In genomic region chr3:66493464-66494099, GRCh38 we compare ENCODE assay signal across 13 cellular contexts. TPM values are rescaled to one million over a fixed set of nuclear protein-coding genes. Genes with fewer than 3 reads are reported as not detected.
DNase-seq lines count a peak whose midpoint lies in the region; ATAC-seq and TF ChIP-seq lines count a peak whose summit lies in the region.
"Had no signal": no experiment of that assay in that cellular context is flagged by ENCODE, and none has a peak within 500 bp of the region (broad histone marks: within the 10 kb centered on the region; RNA-seq: fewer than 3 reads in every experiment).

No MANE protein-coding gene starts in this region.

- peaks cover 7 to 19% of the 10 kb centered on the region in 2 donors for H3K4me1 Mint-ChIP-seq in natural killer cell
- peaks cover 34 to 47% of the 10 kb centered on the region in 2 donors for H3K4me1 Mint-ChIP-seq in natural killer cell treated with Interleukin-12 subunit alpha and Interleukin-12 subunit beta and Interleukin-15 and Interleukin-18, amount 100 ng/mL, for 72 hours (ENCODE audit: low read depth in 2 of 2)

- no peak overlapping the region for H3K4me3 Mint-ChIP-seq in natural killer cell
- no peak overlapping the region for H3K4me3 Mint-ChIP-seq in natural killer cell treated with Interleukin-12 subunit alpha and Interleukin-12 subunit beta and Interleukin-15 and Interleukin-18, amount 100 ng/mL, for 72 hours

- DNase-seq in natural killer cell: no peak
- no peak for DNase-seq in natural killer cell treated with Interleukin-12 subunit alpha and Interleukin-12 subunit beta and Interleukin-15 and Interleukin-18, amount 100 ng/mL, for 72 hours (ENCODE audit: low spot score)
- DNase-seq in ascending aorta (ENCODE audit: low spot score in 2 of 2): no peak
- DNase-seq in NK-92 treated with Interleukin-12 subunit alpha and Interleukin-12 subunit beta, amount 100 ng/mL, for 24 hours (lab: John Stamatoyannopoulos, UW): no peak
- DNase-seq in uterus: no peak
- DNase-seq in HAP-1 (ENCODE audit: low spot score in 2 of 2): no peak
- DNase-seq: BE2C, GF-D8, MM.1S, NCI-H2227 treated with DMSO at 0.1 percent for 48 hours, spleen had no signal

- H3K27me3 Mint-ChIP-seq in natural killer cell (ENCODE audit: low read depth in 2 of 2): peaks cover 27 to 55% of the 10 kb centered on the region in 2 donors
- peaks cover 8 to 27% of the 10 kb centered on the region in 2 donors for H3K27me3 Mint-ChIP-seq in natural killer cell treated with Interleukin-12 subunit alpha and Interleukin-12 subunit beta and Interleukin-15 and Interleukin-18, amount 100 ng/mL, for 72 hours

- H3K36me3 ChIP-seq in ascending aorta (no peaks in the 10 kb centered on the region), muscle layer of duodenum (ENCODE audit: control insufficient read depth in 1 of 2, insufficient read depth in 2 of 2, low read length in 2 of 2) (no peaks in the 10 kb centered on the region), uterus (no peaks in the 10 kb centered on the region), HAP-1 (replicated peaks) (no peaks in the 10 kb centered on the region)
- H3K36me3 ChIP-seq: BE2C, spleen had no signal

- H3K27me3 ChIP-seq in ascending aorta (no peaks in the 10 kb centered on the region), muscle layer of duodenum (ENCODE audit: low read depth, low read length) (no peaks in the 10 kb centered on the region), uterus (no peaks in the 10 kb centered on the region), HAP-1 (ENCODE audit: low read depth) (no peaks in the 10 kb centered on the region)

- H3K9me3 ChIP-seq in ascending aorta (no peaks in the 10 kb centered on the region), muscle layer of duodenum (ENCODE audit: control insufficient read depth in 1 of 2, low read length in 2 of 2) (no peaks in the 10 kb centered on the region), uterus (no peaks in the 10 kb centered on the region), HAP-1 (no peaks in the 10 kb centered on the region)
- H3K9me3 ChIP-seq: BE2C, spleen had no signal

- intact Hi-C loops in natural killer cell (cut with micrococcal nuclease): no loop called here
- intact Hi-C loops in ascending aorta (cut with DNase I): no loop called here
- intact Hi-C loops in uterus (cut with DNase I; ENCODE audit: low total_unique reads): no loop called here

- H3K9me3 Mint-ChIP-seq in natural killer cell: no peaks in the 10 kb centered on the region
- H3K9me3 Mint-ChIP-seq in natural killer cell treated with Interleukin-12 subunit alpha and Interleukin-12 subunit beta and Interleukin-15 and Interleukin-18, amount 100 ng/mL, for 72 hours: no peaks in the 10 kb centered on the region

- no peak overlapping the region for H3K4me3 ChIP-seq in ascending aorta
- no peak overlapping the region for H3K4me3 ChIP-seq in muscle layer of duodenum (ENCODE audit: low read depth in 1 of 2, low read length in 2 of 2)
- no peak overlapping the region for H3K4me3 ChIP-seq in uterus
- H3K4me3 ChIP-seq in HAP-1: no peak overlapping the region
- H3K4me3 ChIP-seq: spleen had no signal

- H3K27ac Mint-ChIP-seq in natural killer cell: no peak overlapping the region
- no peak overlapping the region for H3K27ac Mint-ChIP-seq in natural killer cell treated with Interleukin-12 subunit alpha and Interleukin-12 subunit beta and Interleukin-15 and Interleukin-18, amount 100 ng/mL, for 72 hours

- peak overlapping the region; percentile 90 to 92 for H3K27ac ChIP-seq in ascending aorta
- H3K27ac ChIP-seq in muscle layer of duodenum (ENCODE audit: low read length): peak overlapping the region; percentile 67
- no peak overlapping the region for H3K27ac ChIP-seq in uterus
- H3K27ac ChIP-seq: spleen had no signal

- no peaks in the 10 kb centered on the region for H3K36me3 Mint-ChIP-seq in natural killer cell
- no peaks in the 10 kb centered on the region for H3K36me3 Mint-ChIP-seq in natural killer cell treated with Interleukin-12 subunit alpha and Interleukin-12 subunit beta and Interleukin-15 and Interleukin-18, amount 100 ng/mL, for 72 hours

- no peak for TF ChIP-seq POLR2A in uterus (IDR thresholded peaks at IDR 0.05)

- H3K4me1 ChIP-seq in ascending aorta: peaks cover 7 to 84% of the 10 kb centered on the region in 2 donors
- H3K4me1 ChIP-seq in muscle layer of duodenum (ENCODE audit: control insufficient read depth in 1 of 2, insufficient read depth in 2 of 2, low read length in 2 of 2): peaks cover 38 to 59% of the 10 kb centered on the region in 2 donors
- H3K4me1 ChIP-seq in uterus: peaks cover 5 to 14% of the 10 kb centered on the region in 2 donors
- peaks cover 48% of the 10 kb centered on the region for H3K4me1 ChIP-seq in HAP-1
- H3K4me1 ChIP-seq: BE2C had no signal

- in situ Hi-C loops in HAP-1 (cut with MboI; ENCODE audit: low sequenced_read_pairs): no loop called here

- TF ChIP-seq CTCF in natural killer cell (IDR thresholded peaks at IDR 0.05): peak; percentile 13
- no peak for TF ChIP-seq CTCF in ascending aorta (IDR thresholded peaks at IDR 0.05)
- no peak for TF ChIP-seq CTCF in uterus (IDR thresholded peaks at IDR 0.05)

- ATAC-seq in natural killer cell (no peak), GM18520 (IDR thresholded peaks at IDR 0.05; ENCODE audit: unreplicated experiment) (no peak)
- ATAC-seq in natural killer cell treated with Interleukin-12 subunit alpha and Interleukin-12 subunit beta and Interleukin-15 and Interleukin-18, amount 100 ng/mL, for 72 hours: no peak

RNA-seq across cellular contexts. Expression of gene LRIG1, which starts 7.2 kb away (rescaled TPM):
- 10 to 100 TPM in 1 of 3 donors, 1 to 10 TPM in 2; 5.5 to 10.6 (median 8.5) TPM for total RNA-seq in natural killer cell
- 10 to 100 TPM; 21.6 to 41.1 TPM for total RNA-seq in natural killer cell treated with Interleukin-12 subunit alpha and Interleukin-12 subunit beta and Interleukin-15 and Interleukin-18, amount 100 ng/mL, for 72 hours
- total RNA-seq in ascending aorta: 62.3 TPM
- 100 to 1,000 TPM in 2 of 4 donors, 10 to 100 TPM in 2; 20.9 to 108 (median 69.6) TPM for total RNA-seq in uterus

Comparison
In these comparisons a context has a peak if more than half of its experiments do, and no peak if none do; other contexts are left out.
1. H3K27ac ChIP-seq: peak in ascending aorta (2 of 2) and muscle layer of duodenum (single experiment); none in uterus (0 of 2).